Comparison of ENCODE assay signal across 9 cellular contexts in genomic region chr5:134758176-134758503, GRCh38. TPM values are rescaled to one million over a fixed set of nuclear protein-coding genes. Genes with fewer than 3 reads are reported as not detected.
A peak's percentile ranks its signal among the peaks of the same experiment; 100 is the strongest.
DNase-seq lines count a peak whose midpoint lies in the region; ATAC-seq, FAIRE-seq and TF ChIP-seq lines count a peak whose summit lies in the region.
"Had no signal": no experiment of that assay in that cellular context is flagged by ENCODE, and none has a peak within 500 bp of the region (broad histone marks: within the 10 kb centered on the region; RNA-seq: fewer than 3 reads in every experiment).

No MANE protein-coding gene starts in this region.

- peak overlapping the region; percentile 52 for H2BK5ac ChIP-seq in H1 (ENCODE audit: low read depth, low read length)

- no peak for TF ChIP-seq RAD21 in H1 (IDR thresholded peaks at IDR 0.05 in 1 of 2, conservative IDR thresholded peaks at IDR 0.05 in 1 of 2; ENCODE audit: low read depth in 2 of 2, low read length in 2 of 2)

- no peak overlapping the region; the same call in 1 of the 2 replicates for H4K8ac ChIP-seq in H1 (ENCODE audit: extremely low read depth, insufficient read depth, low read length)

- peaks cover 37 to 45% of the 10 kb centered on the region in 2 experiments for H3K79me2 ChIP-seq in H1 (ENCODE audit: control insufficient read depth in 1 of 2, insufficient read depth in 2 of 2, low read length in 2 of 2)

- TF ChIP-seq POLR2A in H1 (IDR thresholded peaks at IDR 0.05; ENCODE audit: control extremely low read depth in 1 of 2, low read depth in 2 of 2, low read length in 2 of 2) (no peak), GM18505 (IDR thresholded peaks at IDR 0.05; ENCODE audit: borderline replicate concordance, extremely low read depth, insufficient read depth, insufficient read length) (no peak)

- no peak overlapping the region for H2AK5ac ChIP-seq in H1 (ENCODE audit: low read depth, low read length)

- no peak overlapping the region for H4K5ac ChIP-seq in H1 (ENCODE audit: insufficient read length, low read depth, low read length)

- H3K4ac ChIP-seq in H1 (replicated peaks; ENCODE audit: insufficient read length, low read depth, low read length) = peak overlapping the region; percentile 85

- CTCF ChIA-PET in H1 (lab: Charles Lee; ENCODE audit: partially characterized antibody) = interaction anchor here (0.6 to 3.6 kb wide), 6 partner anchors 19 to 248 kb away, joined by 3 to 26 read pairs (median 4); partner anchors contain the start of gene CAMLG

- no peak overlapping the region for H2BK120ac ChIP-seq in H1 (replicated peaks; ENCODE audit: low read depth, low read length)

- H3K36me3 ChIP-seq in KOPT-K1 (ENCODE audit: insufficient read depth, low read length) (peaks cover 14% of the 10 kb centered on the region; the same call in 1 of the 2 replicates), H1 (ENCODE audit: control insufficient read depth in 2 of 4, insufficient read depth in 4 of 4, low read length in 3 of 4) (peaks cover 0 to under 1% (median 0%) of the 10 kb centered on the region in 4 experiments; a peak in 1 of 8 replicates), neutrophil (no peaks in the 10 kb centered on the region)

- H3K4me2 ChIP-seq in H1 (ENCODE audit: insufficient read depth in 1 of 2, low read depth in 2 of 2, low read length in 2 of 2) = peak overlapping the region; percentile 31 to 82

- peak; percentile 22 for ATAC-seq in GM19025 (IDR thresholded peaks at IDR 0.05; ENCODE audit: low read depth, unreplicated experiment)
- no peak for ATAC-seq in GM18505 (IDR thresholded peaks at IDR 0.05; ENCODE audit: unreplicated experiment)
- no peak for ATAC-seq in GM18517 (IDR thresholded peaks at IDR 0.05; ENCODE audit: unreplicated experiment)

- peaks cover 8 to 11% of the 10 kb centered on the region in 2 experiments for H4K20me1 ChIP-seq in H1 (replicated peaks in 1 of 2; ENCODE audit: control insufficient read depth in 1 of 2, insufficient read depth in 2 of 2, low read length in 2 of 2)

- no peak for FAIRE-seq in H1 (lab: Jason Lieb, UNC)
- FAIRE-seq: TTC549 had no signal

- H3K14ac ChIP-seq in H1 (ENCODE audit: insufficient read length) = no peak overlapping the region

- peak overlapping the region; percentile 33; the same call in 1 of the 2 replicates for H3K18ac ChIP-seq in H1 (ENCODE audit: extremely low read depth, low read length)

- peak overlapping the region; percentile 23 to 98 (median 94) for H3K4me3 ChIP-seq in H1 (ENCODE audit: extremely low read depth in 1 of 4, insufficient read depth in 2 of 4, low read depth in 3 of 4, low read length in 4 of 4)
- H3K4me3 ChIP-seq in neutrophil (ENCODE audit: low read depth in 1 of 2, low read length in 1 of 2) = peak overlapping the region; percentile 93 to 95

- DNase-seq in H1 (ENCODE audit: low read depth in 1 of 2, low spot score in 2 of 2) (no peak), ecto neural progenitor cell (ENCODE audit: low spot score) (no peak), iPS-NIHi7 (ENCODE audit: extremely low spot score) (no peak)

- peaks cover 0 to 2% (median 0%) of the 10 kb centered on the region in 4 experiments; a peak in 4 of 7 replicates for H3K4me1 ChIP-seq in H1 (replicated peaks in 1 of 4; ENCODE audit: control insufficient read depth in 3 of 4, insufficient read depth in 4 of 4, low read length in 3 of 4)
- peaks cover 29 to 31% of the 10 kb centered on the region in 2 experiments for H3K4me1 ChIP-seq in neutrophil (ENCODE audit: control insufficient read depth in 1 of 2, insufficient read depth in 1 of 2, low read depth in 1 of 2, low read length in 1 of 2)

- peak overlapping the region; percentile 92; the same call in 1 of the 2 replicates for H2BK15ac ChIP-seq in H1 (ENCODE audit: low read length)

- peaks cover 3% of the 10 kb centered on the region for H3K23me2 ChIP-seq in H1 (ENCODE audit: low read depth, low read length)

- H3K23ac ChIP-seq in H1 (ENCODE audit: insufficient read length) = no peak overlapping the region

- WGBS in H1 (ENCODE audit: extremely low coverage in 1 of 2, insufficient coverage in 1 of 2, insufficient read length in 1 of 2, insufficient replicate concordance in 2 of 2, low coverage in 1 of 2, low lambda C conversion rate in 2 of 2, missing lambda C conversion rate in 1 of 2), 2 experiments = 28% methylated on average over 9 of the region's 9 CpGs; no CpG with 5 or more reads in 1 of the 2 experiments

- H3K9ac ChIP-seq in H1 (replicated peaks in 1 of 4; ENCODE audit: extremely low read depth in 1 of 4, low read depth in 3 of 4, low read length in 3 of 4) = peak overlapping the region in 3 of 4 experiments; percentile 43 to 76 (median 50); a peak in 5 of 7 replicates

- no peaks in the 10 kb centered on the region; the same call in 1 of the 2 replicates for H3K79me1 ChIP-seq in H1 (ENCODE audit: low read depth, low read length)

- peak overlapping the region; percentile 81; the same call in 1 of the 2 replicates for H2BK12ac ChIP-seq in H1 (ENCODE audit: low read depth, low read length)

- no peak overlapping the region for H4K91ac ChIP-seq in H1 (replicated peaks; ENCODE audit: insufficient read length, low read length)

- peak overlapping the region; percentile 94 for H2AFZ ChIP-seq in H1 (ENCODE audit: low read length)

- no peak overlapping the region for H3K56ac ChIP-seq in H1 (replicated peaks; ENCODE audit: insufficient read length, low read depth, low read length)

- POLR2A ChIA-PET in H1 (lab: Charles Lee; ENCODE audit: partially characterized antibody) = interaction anchor here (0.8 to 3.9 kb wide), 11 partner anchors 8 to 156 kb away, joined by 3 to 31 read pairs (median 5); partner anchors contain the start of genes CAMLG, PCBD2 and SEC24A

- no peak overlapping the region for H2BK20ac ChIP-seq in H1 (ENCODE audit: low read length)

- H3K9me3 ChIP-seq in KOPT-K1 (ENCODE audit: insufficient read depth, low read length, poor library complexity, severe bottlenecking) (no peaks in the 10 kb centered on the region), H1 (ENCODE audit: insufficient read depth in 2 of 2, low read depth in 1 of 2, low read length in 1 of 2) (no peaks in the 10 kb centered on the region), neutrophil (no peaks in the 10 kb centered on the region)

- no peak for TF ChIP-seq EP300 in H1 (IDR thresholded peaks at IDR 0.05; ENCODE audit: borderline replicate concordance in 1 of 2, low read depth in 2 of 2, low read length in 2 of 2)

- TF ChIP-seq CTCF in H1 (IDR thresholded peaks at IDR 0.05; ENCODE audit: control extremely low read depth in 1 of 3, insufficient read depth in 1 of 3, low read depth in 1 of 3, low read length in 3 of 3) = no peak
- no peak for TF ChIP-seq CTCF in neutrophil (IDR thresholded peaks at IDR 0.05)

- H3K27ac ChIP-seq in KOPT-K1 (ENCODE audit: low read depth, low read length, poor library complexity, severe bottlenecking) (peak overlapping the region; percentile 82), H1 (ENCODE audit: low read depth, low read length) (no peak overlapping the region; the same call in 1 of the 2 replicates), neutrophil (peak overlapping the region; percentile 80)

- H3K27me3 ChIP-seq in H1 (replicated peaks in 1 of 4; ENCODE audit: control insufficient read depth in 3 of 4, extremely low read depth in 1 of 4, insufficient read depth in 3 of 4, low read length in 3 of 4) (no peaks in the 10 kb centered on the region; a peak in 1 of 7 replicates), neutrophil (no peaks in the 10 kb centered on the region)

TF ChIP-seq in H1, 55 proteins besides CTCF, POLR2A, EP300 and RAD21:
- TF ChIP-seq CBX8 (IDR thresholded peaks at IDR 0.05; ENCODE audit: borderline replicate concordance, low read depth, low read length) = no peak
- no peak for TF ChIP-seq RFX5 (IDR thresholded peaks at IDR 0.05; ENCODE audit: borderline replicate concordance, low read depth, low read length)
- no peak for TF ChIP-seq KDM4A (IDR thresholded peaks at IDR 0.05; ENCODE audit: low read depth, low read length, severe bottlenecking)
- no peak for TF ChIP-seq RXRA (IDR thresholded peaks at IDR 0.05; ENCODE audit: insufficient read depth, low read depth, low read length)
- TF ChIP-seq CTBP2 (IDR thresholded peaks at IDR 0.05; ENCODE audit: borderline replicate concordance, insufficient read depth, insufficient read length, low read length) = no peak
- no peak for TF ChIP-seq KDM1A (IDR thresholded peaks at IDR 0.05; ENCODE audit: borderline replicate concordance, low read length)
- TF ChIP-seq BRCA1 (IDR thresholded peaks at IDR 0.05; ENCODE audit: low read depth, low read length) = no peak
TF ChIP-seq in H1: peak in this region for 0.

RNA-seq across cellular contexts. Expression of gene DDX46, which starts 0.4 kb away (rescaled TPM):
- 100.0 and 110 TPM in 2 replicates for total RNA-seq in H1 (2021; fragmentation: NEBNext Ultra II Directional; extraction: Animal tissue kit (Norgen Biotek cat#: 25700))
- polyA plus RNA-seq in H1 (2011; rRNA removed) = 17.2 and 22.6 TPM in 2 replicates
- 40.7 TPM for polyA plus RNA-seq in H1 (2011; cell fraction: cytosol; rRNA removed)
- polyA plus RNA-seq in H1 (2011; cell fraction: nucleus; rRNA removed) = 46.8 TPM
- 81.9 to 161 TPM (median 102 TPM) in 4 replicates for polyA plus RNA-seq in H1 (2012, experiment 1 of 2)
- 7.8 TPM for polyA plus RNA-seq in H1 (2012, experiment 2 of 2)
- 73.9 TPM for polyA plus RNA-seq in H1 (2013, experiment 1 of 2)
- 71.2 TPM for polyA plus RNA-seq in H1 (2013, experiment 2 of 2)
- polyA minus RNA-seq in H1 (2011; rRNA and poly(A)+ RNA removed) = 51.6 and 58.3 TPM in 2 replicates
- polyA minus RNA-seq in H1 (2011; cell fraction: cytosol; rRNA and poly(A)+ RNA removed) = 45.9 TPM
- polyA minus RNA-seq in H1 (2011; cell fraction: nucleus; rRNA and poly(A)+ RNA removed) = 88.9 TPM

RNA-seq across cellular contexts. Expression of gene CAMLG, which starts 19.8 kb away (rescaled TPM):
- 42.0 and 42.8 TPM in 2 replicates for total RNA-seq in H1 (2021; fragmentation: NEBNext Ultra II Directional; extraction: Animal tissue kit (Norgen Biotek cat#: 25700))
- polyA plus RNA-seq in H1 (2011; rRNA removed) = 10.8 and 12.3 TPM in 2 replicates
- 22.0 TPM for polyA plus RNA-seq in H1 (2011; cell fraction: cytosol; rRNA removed)
- polyA plus RNA-seq in H1 (2011; cell fraction: nucleus; rRNA removed) = 8.5 TPM
- polyA plus RNA-seq in H1 (2012, experiment 1 of 2) = 31.2 to 45.1 TPM (median 33.4 TPM) in 4 replicates
- polyA plus RNA-seq in H1 (2012, experiment 2 of 2) = 11.7 TPM
- polyA plus RNA-seq in H1 (2013, experiment 1 of 2) = 64.5 TPM
- 70.0 TPM for polyA plus RNA-seq in H1 (2013, experiment 2 of 2)
- 3.8 and 6.3 TPM in 2 replicates for polyA minus RNA-seq in H1 (2011; rRNA and poly(A)+ RNA removed)
- polyA minus RNA-seq in H1 (2011; cell fraction: cytosol; rRNA and poly(A)+ RNA removed) = 12.3 TPM
- polyA minus RNA-seq in H1 (2011; cell fraction: nucleus; rRNA and poly(A)+ RNA removed) = 10.9 TPM
